Comparison of ENCODE assay signal across 9 cellular contexts in the genomic region with DNA sequence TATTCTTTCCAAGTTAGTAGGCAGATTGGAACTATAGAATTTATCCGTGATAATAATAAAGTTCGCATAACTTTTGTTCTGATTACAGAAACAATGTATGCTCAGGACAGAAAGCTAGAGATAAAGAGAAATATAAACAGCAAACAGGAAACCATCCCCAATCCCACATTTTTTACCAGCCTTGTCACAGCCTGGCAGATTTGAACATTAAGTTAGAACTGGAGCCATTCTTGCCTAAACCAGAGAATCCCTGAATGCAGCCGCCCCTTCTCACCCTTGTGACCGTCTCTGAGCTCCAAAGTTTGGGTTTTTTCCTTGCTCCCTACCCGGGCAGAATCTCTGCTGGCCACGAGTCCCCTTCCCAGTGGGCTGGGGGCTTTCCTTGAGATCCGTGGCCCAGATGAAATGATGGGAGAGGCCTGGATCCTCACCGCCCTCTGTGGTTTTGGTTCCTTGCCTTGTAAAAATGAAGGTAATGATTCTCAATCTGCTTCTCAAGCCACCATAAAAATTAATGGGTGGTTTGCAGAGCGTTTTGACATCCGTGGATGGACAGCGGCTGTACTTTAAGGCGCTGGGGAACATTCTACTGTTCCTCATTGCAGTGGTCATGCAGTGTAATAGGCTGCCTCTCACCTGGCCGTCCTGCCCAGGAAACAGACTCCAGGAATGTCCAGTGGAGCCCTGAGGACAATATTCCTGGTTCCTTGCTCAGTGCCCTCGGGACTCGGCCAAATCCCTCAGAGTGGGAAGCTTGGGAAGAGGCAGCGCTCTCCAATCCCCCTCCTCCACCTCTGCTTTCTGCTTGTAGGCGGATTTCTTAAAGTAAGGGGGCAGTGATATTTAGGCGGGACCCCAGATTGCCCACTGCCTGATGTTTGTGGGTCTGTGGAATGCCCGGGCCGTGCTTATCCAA.
DNase-seq lines count a peak whose midpoint lies in the region; ATAC-seq, FAIRE-seq and TF ChIP-seq lines count a peak whose summit lies in the region.
"Had no signal": no experiment of that assay in that cellular context is flagged by ENCODE, and none has a peak within 500 bp of the region (broad histone marks: within the 10 kb centered on the region; RNA-seq: fewer than 3 reads in every experiment).

No MANE protein-coding gene starts in this region.

- no peak for TF ChIP-seq CTCF in foreskin fibroblast (IDR thresholded peaks at IDR 0.05; ENCODE audit: low read depth, low read length)

- ATAC-seq in GM21515 (IDR thresholded peaks at IDR 0.05; ENCODE audit: unreplicated experiment) (no peak), GM18511 (IDR thresholded peaks at IDR 0.05; ENCODE audit: unreplicated experiment) (no peak), HG03045 (IDR thresholded peaks at IDR 0.05; ENCODE audit: unreplicated experiment) (no peak), GM19351 (IDR thresholded peaks at IDR 0.05; ENCODE audit: unreplicated experiment) (no peak)

- H3K4me3 ChIP-seq in foreskin fibroblast (ENCODE audit: low read depth in 1 of 2, low read length in 2 of 2) = peak overlapping the region; percentile 66 to 96

- DNase-seq in D341Med (ENCODE audit: low spot score) = peak; percentile 34
- DNase-seq in RCC 7860 (ENCODE audit: low spot score) = peak; percentile 13
- peak in 1 of 2 donors; percentile 59 for DNase-seq in foreskin fibroblast
- DNase-seq in pons (ENCODE audit: low spot score) = peak; percentile 33

- FAIRE-seq in RCC 7860 (lab: Jason Lieb, UNC) = no peak
- FAIRE-seq: islet of Langerhans had no signal
